Comparison of ENCODE assay signal across 28 cellular contexts in the genomic region with DNA sequence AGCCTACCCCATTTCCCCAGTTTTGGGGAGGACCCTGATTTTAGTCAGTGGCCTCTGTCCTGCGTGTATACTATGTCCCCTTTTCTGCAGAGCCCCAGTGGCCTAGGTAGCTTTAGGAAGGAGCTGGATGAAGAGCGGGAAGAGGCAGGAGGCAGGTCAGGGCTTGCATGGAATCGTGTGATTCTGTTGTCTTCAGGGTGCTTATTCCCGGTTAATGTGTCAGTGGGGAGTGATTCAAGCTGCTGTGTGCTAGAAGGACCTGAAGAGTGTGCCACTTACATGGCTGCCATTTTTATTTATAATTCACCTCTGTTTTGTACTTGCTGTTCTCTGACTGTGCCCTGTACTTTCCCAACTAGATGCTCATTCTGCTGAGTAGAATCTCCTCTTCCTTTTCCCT.
"Had no signal": no experiment of that assay in that cellular context is flagged by ENCODE, and none has a peak within 500 bp of the region (broad histone marks: within the 10 kb centered on the region; RNA-seq: fewer than 3 reads in every experiment).

No MANE protein-coding gene starts in this region.

- H3K27me3 ChIP-seq: brain microvascular endothelial cell had no signal

- H3K36me3 ChIP-seq: brain microvascular endothelial cell had no signal

- H3K4me3 Mint-ChIP-seq: activated CD4-positive, alpha-beta memory T cell treated with anti-CD3 and anti-CD28 coated beads for 36 hours; activated CD4-positive, alpha-beta T cell treated with anti-CD3 and anti-CD28 coated beads, Interleukin-2, amount 10 ng/mL, durations not matched to agents 7 days and 5 days; activated naive CD4-positive, alpha-beta T cell treated with anti-CD3 and anti-CD28 coated beads, Interleukin-2, amount 10 ng/mL, durations not matched to agents 7 days and 5 days; activated naive CD8-positive, alpha-beta T cell treated with anti-CD3 and anti-CD28 coated beads for 36 hours; activated T-cell treated with anti-CD3 and anti-CD28 coated beads, Interleukin-2, amount 50 U/mL, for 72 hours had no signal

- H3K27me3 Mint-ChIP-seq: activated CD4-positive, alpha-beta memory T cell treated with anti-CD3 and anti-CD28 coated beads for 36 hours; activated CD4-positive, alpha-beta T cell treated with anti-CD3 and anti-CD28 coated beads, Interleukin-2, amount 10 ng/mL, durations not matched to agents 7 days and 5 days; activated naive CD4-positive, alpha-beta T cell treated with anti-CD3 and anti-CD28 coated beads, Interleukin-2, amount 10 ng/mL, durations not matched to agents 7 days and 5 days; activated naive CD8-positive, alpha-beta T cell treated with anti-CD3 and anti-CD28 coated beads for 36 hours had no signal

- H3K27ac Mint-ChIP-seq: activated CD4-positive, alpha-beta memory T cell treated with anti-CD3 and anti-CD28 coated beads for 36 hours; activated CD4-positive, alpha-beta T cell treated with anti-CD3 and anti-CD28 coated beads, Interleukin-2, amount 10 ng/mL, durations not matched to agents 7 days and 5 days; activated naive CD4-positive, alpha-beta T cell treated with anti-CD3 and anti-CD28 coated beads, Interleukin-2, amount 10 ng/mL, durations not matched to agents 7 days and 5 days; activated naive CD8-positive, alpha-beta T cell treated with anti-CD3 and anti-CD28 coated beads for 36 hours; activated T-cell treated with anti-CD3 and anti-CD28 coated beads, Interleukin-2, amount 50 U/mL, for 72 hours; activated T-helper 2 cell treated with anti-CD3 and anti-CD28 coated beads, Interferon-gamma antibody, Interleukin-2, Interleukin-4, amounts not matched to agents 10 μg/mL and 5 μg/mL and 100 μg/mL, durations not matched to agents 14 hours and 24 hours and 36 hours had no signal

- H3K4me1 Mint-ChIP-seq: activated CD4-positive, alpha-beta T cell treated with anti-CD3 and anti-CD28 coated beads, Interleukin-2, amount 10 ng/mL, durations not matched to agents 7 days and 5 days; activated naive CD4-positive, alpha-beta T cell treated with anti-CD3 and anti-CD28 coated beads, Interleukin-2, amount 10 ng/mL, durations not matched to agents 7 days and 5 days; activated naive CD8-positive, alpha-beta T cell treated with anti-CD3 and anti-CD28 coated beads for 36 hours had no signal

- ATAC-seq: activated T-cell treated with anti-CD3 and anti-CD28 coated beads, Interleukin-2, amount 50 U/mL, for 72 hours; K562; Panc1; Right ventricle myocardium inferior had no signal

- DNase-seq: activated CD4-positive, alpha-beta memory T cell treated with anti-CD3 and anti-CD28 coated beads for 36 hours; activated CD4-positive, alpha-beta T cell treated with anti-CD3 and anti-CD28 coated beads, Interleukin-2, amount 10 ng/mL, durations not matched to agents 7 days and 5 days; activated CD4-positive, CD25-positive, alpha-beta regulatory T cell; activated CD8-positive, alpha-beta memory T cell treated with anti-CD3 and anti-CD28 coated beads for 24 hours; activated gamma-delta T cell treated with Interleukin-2 at 50 U/mL for 16 hours; activated naive CD4-positive, alpha-beta T cell treated with anti-CD3 and anti-CD28 coated beads, Interleukin-2, amount 10 ng/mL, durations not matched to agents 7 days and 5 days; activated naive CD8-positive, alpha-beta T cell treated with anti-CD3 and anti-CD28 coated beads for 36 hours; activated T-cell treated with anti-CD3 and anti-CD28 coated beads for 4 hours; activated T-cell treated with anti-CD3 and anti-CD28 coated beads, Interleukin-2, amount 50 U/mL, for 72 hours; brain microvascular endothelial cell; Karpas-422; NCI-H1105 treated with DMSO at 0.1 percent for 48 hours; NCI-H1436 treated with DMSO at 0.1 percent for 48 hours; NCI-H187 treated with DMSO at 0.1 percent for 48 hours; NCI-H2081 treated with DMSO at 0.1 percent for 48 hours; NCI-H2171 treated with DMSO at 0.1 percent for 48 hours; NCI-H345; NCI-H510A; NCI-H526 treated with DMSO at 0.1 percent for 48 hours; NCI-H82; RPMI8226; T-helper 1 cell had no signal

- H3K36me3 Mint-ChIP-seq: activated CD4-positive, alpha-beta memory T cell treated with anti-CD3 and anti-CD28 coated beads for 36 hours; activated naive CD4-positive, alpha-beta T cell treated with anti-CD3 and anti-CD28 coated beads, Interleukin-2, amount 10 ng/mL, durations not matched to agents 7 days and 5 days; activated naive CD8-positive, alpha-beta T cell treated with anti-CD3 and anti-CD28 coated beads for 36 hours had no signal

- H3K9me3 Mint-ChIP-seq: activated CD4-positive, alpha-beta memory T cell treated with anti-CD3 and anti-CD28 coated beads for 36 hours; activated CD4-positive, alpha-beta T cell treated with anti-CD3 and anti-CD28 coated beads, Interleukin-2, amount 10 ng/mL, durations not matched to agents 7 days and 5 days; activated naive CD4-positive, alpha-beta T cell treated with anti-CD3 and anti-CD28 coated beads, Interleukin-2, amount 10 ng/mL, durations not matched to agents 7 days and 5 days; activated naive CD8-positive, alpha-beta T cell treated with anti-CD3 and anti-CD28 coated beads for 36 hours; activated T-cell treated with anti-CD3 and anti-CD28 coated beads, Interleukin-2, amount 50 U/mL, for 72 hours; activated T-helper 2 cell treated with anti-CD3 and anti-CD28 coated beads, Interferon-gamma antibody, Interleukin-2, Interleukin-4, amounts not matched to agents 10 μg/mL and 5 μg/mL and 100 μg/mL, durations not matched to agents 14 hours and 24 hours and 36 hours had no signal

- H3K4me3 ChIP-seq: K562, SK-N-MC had no signal

- H3K27ac ChIP-seq: brain microvascular endothelial cell, SK-N-MC, VCaP had no signal
